In the genomic region with DNA sequence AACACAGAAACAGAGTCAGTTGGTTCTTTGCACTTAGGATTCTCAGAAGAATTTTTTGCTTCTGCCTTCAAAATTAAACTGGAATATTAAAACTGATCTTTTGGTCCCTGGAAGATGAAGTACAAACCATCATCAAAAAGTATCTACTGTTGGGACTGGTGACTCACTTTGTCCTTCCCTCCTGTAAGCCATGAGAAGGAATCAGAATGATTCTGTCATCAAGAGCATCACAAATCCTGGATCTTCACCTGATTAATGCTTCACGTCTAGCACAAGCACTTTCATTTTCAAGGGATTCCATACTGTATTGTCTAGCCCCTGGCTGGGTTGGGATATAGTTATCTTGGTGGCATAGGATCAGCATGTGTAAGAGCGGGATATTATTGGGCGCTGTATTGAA, we compare ENCODE assay signal across 1 cellular context.
TF ChIP-seq lines count a peak whose summit lies in the region.

No MANE protein-coding gene starts in this region.

TF ChIP-seq in GM12878, 131 proteins besides CTCF, POLR2A, EP300 and RAD21 (continued from another document):
- TF ChIP-seq WRNIP1 (IDR thresholded peaks at IDR 0.05; ENCODE audit: borderline replicate concordance, low read depth, low read length) (no peak), MEF2B (IDR thresholded peaks at IDR 0.05; ENCODE audit: partially characterized antibody, poor library complexity, severe bottlenecking) (no peak), HDAC2 (IDR thresholded peaks at IDR 0.05) (no peak), NFXL1 (IDR thresholded peaks at IDR 0.05; ENCODE audit: borderline replicate concordance) (no peak), JUND (IDR thresholded peaks at IDR 0.05; ENCODE audit: low read depth, low read length) (no peak), RUNX3 (IDR thresholded peaks at IDR 0.05; ENCODE audit: low read length) (no peak)
- TF ChIP-seq, protein P1, sequence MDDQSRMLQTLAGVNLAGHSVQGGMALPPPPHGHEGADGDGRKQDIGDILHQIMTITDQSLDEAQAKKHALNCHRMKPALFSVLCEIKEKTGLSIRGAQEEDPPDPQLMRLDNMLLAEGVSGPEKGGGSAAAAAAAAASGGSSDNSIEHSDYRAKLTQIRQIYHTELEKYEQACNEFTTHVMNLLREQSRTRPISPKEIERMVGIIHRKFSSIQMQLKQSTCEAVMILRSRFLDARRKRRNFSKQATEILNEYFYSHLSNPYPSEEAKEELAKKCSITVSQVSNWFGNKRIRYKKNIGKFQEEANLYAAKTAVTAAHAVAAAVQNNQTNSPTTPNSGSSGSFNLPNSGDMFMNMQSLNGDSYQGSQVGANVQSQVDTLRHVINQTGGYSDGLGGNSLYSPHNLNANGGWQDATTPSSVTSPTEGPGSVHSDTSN (IDR thresholded peaks at IDR 0.05; ENCODE audit: insufficient replicate concordance, low read depth, low read length) = no peak
